ENCODE assay signal across 18 cellular contexts in genomic region chr22:49575703-49576081, GRCh38.
"Had no signal": no experiment of that assay in that cellular context is flagged by ENCODE, and none has a peak within 500 bp of the region (broad histone marks: within the 10 kb centered on the region; RNA-seq: fewer than 3 reads in every experiment).

No MANE protein-coding gene starts in this region.

- H3K4me1 ChIP-seq: uterus had no signal

- H3K4me3 ChIP-seq: uterus had no signal

- ATAC-seq: activated CD8-positive, alpha-beta T cell treated with anti-CD3 and anti-CD28 coated beads, Interleukin-2, amount 10 ng/mL, durations not matched to agents 7 days and 5 days; activated naive CD4-positive, alpha-beta T cell treated with anti-CD3 and anti-CD28 coated beads, Interleukin-2, amount 50 U/mL, for 72 hours; effector memory CD8-positive, alpha-beta T cell; left colon; stimulated activated naive CD8-positive, alpha-beta T cell treated with anti-CD3 and anti-CD28 coated beads, Interleukin-15, Interleukin-2, amounts not matched to agents 100 U/mL and 50 U/mL, for 24 hours; T-cell had no signal

- H3K27me3 Mint-ChIP-seq: dendritic cell treated with granulocyte-macrophage colony-stimulating factor and Interleukin-4, amounts not matched to agents 40 ng/mL and 50 ng/mL, for 4 days; effector memory CD8-positive, alpha-beta T cell; T-cell had no signal

- H3K4me1 Mint-ChIP-seq: brain, neural crest cell had no signal

- H3K4me3 Mint-ChIP-seq: activated CD8-positive, alpha-beta T cell treated with anti-CD3 and anti-CD28 coated beads, Interleukin-2, amount 10 ng/mL, durations not matched to agents 7 days and 5 days; brain; dendritic cell treated with granulocyte-macrophage colony-stimulating factor and Interleukin-4, amounts not matched to agents 40 ng/mL and 50 ng/mL, for 4 days; effector memory CD8-positive, alpha-beta T cell; immature natural killer cell; neural crest cell; T-cell had no signal

- H3K9me3 Mint-ChIP-seq: activated naive CD4-positive, alpha-beta T cell treated with anti-CD3 and anti-CD28 coated beads, Interleukin-2, amount 50 U/mL, for 72 hours; activated T-helper 2 cell treated with anti-CD3 and anti-CD28 coated beads, Interferon-gamma antibody, Interleukin-2, Interleukin-4, amounts not matched to agents 10 μg/mL and 5 μg/mL and 100 μg/mL, durations not matched to agents 14 hours and 24 hours and 36 hours; dendritic cell treated with granulocyte-macrophage colony-stimulating factor and Interleukin-4, amounts not matched to agents 40 ng/mL and 50 ng/mL, for 4 days; effector memory CD8-positive, alpha-beta T cell; T-cell had no signal

- H3K9me3 ChIP-seq: uterus had no signal

- H3K27me3 ChIP-seq: uterus had no signal

- DNase-seq: activated CD4-positive, alpha-beta T cell treated with anti-CD3 and anti-CD28 coated beads for 4 hours; activated CD8-positive, alpha-beta T cell treated with anti-CD3 and anti-CD28 coated beads, Interleukin-2, amount 10 ng/mL, durations not matched to agents 7 days and 5 days; amniotic stem cell; effector memory CD8-positive, alpha-beta T cell; immature natural killer cell; left colon; mesendoderm; stimulated activated CD4-positive, alpha-beta T cell treated with anti-CD3 and anti-CD28 coated beads, Interleukin-2, amount 100 ng/mL, for 48 hours; stimulated activated naive CD8-positive, alpha-beta T cell treated with anti-CD3 and anti-CD28 coated beads, Interleukin-15, Interleukin-2, amounts not matched to agents 100 U/mL and 50 U/mL, for 24 hours; T1000; uterus had no signal

- H3K36me3 Mint-ChIP-seq: activated naive CD4-positive, alpha-beta T cell treated with anti-CD3 and anti-CD28 coated beads, Interleukin-2, amount 50 U/mL, for 72 hours; brain had no signal

- H3K27ac Mint-ChIP-seq: activated CD8-positive, alpha-beta T cell treated with anti-CD3 and anti-CD28 coated beads, Interleukin-2, amount 10 ng/mL, durations not matched to agents 7 days and 5 days; activated T-helper 2 cell treated with anti-CD3 and anti-CD28 coated beads, Interferon-gamma antibody, Interleukin-2, Interleukin-4, amounts not matched to agents 10 μg/mL and 5 μg/mL and 100 μg/mL, durations not matched to agents 14 hours and 24 hours and 36 hours; dendritic cell treated with granulocyte-macrophage colony-stimulating factor and Interleukin-4, amounts not matched to agents 40 ng/mL and 50 ng/mL, for 4 days; immature natural killer cell; T-cell had no signal

- H3K36me3 ChIP-seq: uterus had no signal

- H3K27ac ChIP-seq: uterus, VCaP had no signal
